Comparison of ENCODE assay signal across 14 cellular contexts in the genomic region with DNA sequence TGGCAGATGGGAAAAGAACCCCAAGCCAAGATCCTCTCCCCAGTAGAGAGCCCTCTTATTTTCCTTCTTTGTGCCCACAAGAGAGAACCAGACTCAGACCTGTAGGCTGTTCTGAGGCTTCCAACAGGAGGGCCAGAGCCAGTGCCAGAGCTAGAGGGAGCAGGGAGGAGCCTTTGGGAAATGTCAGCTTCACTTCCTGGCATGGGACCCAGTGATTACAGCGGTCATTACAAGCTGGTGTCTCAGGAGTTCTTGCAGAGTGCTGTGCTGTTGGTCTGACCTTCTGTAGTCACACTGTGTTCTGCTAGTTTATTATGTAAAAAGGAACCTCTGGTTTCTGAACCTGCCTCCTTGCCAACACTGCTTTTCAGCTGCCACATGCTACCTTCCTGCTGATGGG. TPM values are rescaled to one million over a fixed set of nuclear protein-coding genes. Genes with fewer than 3 reads are reported as not detected.
DNase-seq lines count a peak whose midpoint lies in the region; ATAC-seq, FAIRE-seq and TF ChIP-seq lines count a peak whose summit lies in the region.
"Had no signal": no experiment of that assay in that cellular context is flagged by ENCODE, and none has a peak within 500 bp of the region (broad histone marks: within the 10 kb centered on the region; RNA-seq: fewer than 3 reads in every experiment).

No MANE protein-coding gene starts in this region.

- H3K9me3 ChIP-seq in right lobe of liver (no peaks in the 10 kb centered on the region), HepG2 (ENCODE audit: low read length) (no peaks in the 10 kb centered on the region), hepatocyte (ENCODE audit: low read depth) (no peaks in the 10 kb centered on the region)
- H3K9me3 ChIP-seq: A549 had no signal

- H3K9me2 ChIP-seq in hepatocyte (replicated peaks; ENCODE audit: insufficient read depth): no peaks in the 10 kb centered on the region

- H3K79me2 ChIP-seq in HepG2 (ENCODE audit: insufficient read depth, low read length): peaks cover 31% of the 10 kb centered on the region
- H3K79me2 ChIP-seq in hepatocyte: peaks cover 63% of the 10 kb centered on the region

- TF ChIP-seq EP300 in HepG2 (IDR thresholded peaks at IDR 0.05; ENCODE audit: low read depth in 2 of 2, low read length in 2 of 2): no peak
- TF ChIP-seq EP300 in HepG2 (CRISPR knock-in tag; IDR thresholded peaks at IDR 0.05; ENCODE audit: borderline replicate concordance): no peak

- H3K4me1 ChIP-seq in right lobe of liver (no peaks in the 10 kb centered on the region), HepG2 (ENCODE audit: insufficient read depth, low read length) (peaks cover 17% of the 10 kb centered on the region), hepatocyte (ENCODE audit: insufficient read depth) (no peaks in the 10 kb centered on the region)
- H3K4me1 ChIP-seq: A549 had no signal

- H3K27me3 ChIP-seq in right lobe of liver: no peaks in the 10 kb centered on the region
- no peaks in the 10 kb centered on the region for H3K27me3 ChIP-seq in HepG2 (ENCODE audit: control insufficient read depth in 1 of 2, insufficient read depth in 2 of 2, low read length in 2 of 2)
- no peaks in the 10 kb centered on the region for H3K27me3 ChIP-seq in hepatocyte

- BruUV-seq in HepG2 (replicated peaks; lab: Mats Ljungman, UMichigan): no TSS peak

- no peak overlapping the region for H3K9ac ChIP-seq in HepG2 (ENCODE audit: insufficient read depth, low read depth, low read length)
- H3K9ac ChIP-seq: KMS-11 had no signal

- in situ Hi-C loops in HepG2 (cut with HindIII; ENCODE audit: extremely low pct_ligation_motif_present, low pct_unique_long_range_greater_than_20kb): no loop called here

- no CpG with 5 or more reads among the region's 1 CpG for WGBS in right lobe of liver (ENCODE audit: insufficient coverage, low coverage, low lambda C conversion rate, missing lambda C conversion rate)
- 100% methylated on average over 1 of the region's 1 CpG for WGBS in HepG2 (ENCODE audit: low lambda C conversion rate)
- WGBS in hepatocyte (ENCODE audit: low lambda C conversion rate, missing lambda C conversion rate): 93% methylated on average over 1 of the region's 1 CpG

- DNase-seq in right lobe of liver (no peak), HepG2 (ENCODE audit: low spot score) (no peak), Right ventricle myocardium superior (peak; percentile 85), posterior vena cava (ENCODE audit: low spot score) (peak; percentile 89), NCI-H69 (lab: John Stamatoyannopoulos, UW) (no peak), hepatocyte (ENCODE audit: low spot score) (no peak)
- DNase-seq in stimulated activated CD4-positive, alpha-beta T cell treated with anti-CD3 and anti-CD28 coated beads, Interleukin-12 subunit alpha, Interleukin-12 subunit beta, amount 100 ng/mL, for 4 hours: no peak
- DNase-seq: activated CD4-positive, CD25-positive, alpha-beta regulatory T cell; Calu3; effector memory CD4-positive, alpha-beta T cell; NCI-H2107 had no signal

- no peak overlapping the region for H3K4me3 ChIP-seq in right lobe of liver
- H3K4me3 ChIP-seq in HepG2 (replicated peaks in 1 of 3; ENCODE audit: insufficient read depth in 1 of 3, low read depth in 2 of 3, low read length in 3 of 3): no peak overlapping the region
- no peak overlapping the region for H3K4me3 ChIP-seq in hepatocyte
- H3K4me3 ChIP-seq: A549 had no signal

- TF ChIP-seq RAD21 in HepG2 (CRISPR knock-in tag; IDR thresholded peaks at IDR 0.05): no peak

- POLR2A ChIA-PET in HepG2 (lab: Yijun Ruan, JAX): interaction anchor here (1.3 kb wide), 1 partner anchor 37 kb away, joined by 3 read pairs; no protein-coding TSS in a partner anchor

- intact Hi-C loops in right lobe of liver (cut with DNase I): no loop called here
- intact Hi-C loops in HepG2 (cut with micrococcal nuclease; ENCODE audit: unreplicated experiment): no loop called here
- intact Hi-C loops in Right ventricle myocardium superior (cut with DNase I): loop anchor here (5.0 kb wide), 1 partner anchor 38 kb away; the partner anchor contains the start of gene STK35
- intact Hi-C loops in posterior vena cava (cut with DNase I): no loop called here

- peaks cover 26% of the 10 kb centered on the region for H4K20me1 ChIP-seq in HepG2 (ENCODE audit: insufficient read depth, low read length)
- peaks cover 67% of the 10 kb centered on the region for H4K20me1 ChIP-seq in hepatocyte (ENCODE audit: insufficient read depth, poor library complexity, severe bottlenecking)

- peaks cover 0 to 11% (median 3%) of the 10 kb centered on the region in 4 donors for H3K36me3 ChIP-seq in right lobe of liver
- peaks cover 35 to 84% of the 10 kb centered on the region in 2 experiments for H3K36me3 ChIP-seq in HepG2 (replicated peaks in 1 of 2; ENCODE audit: control insufficient read depth in 1 of 2, insufficient read depth in 2 of 2, low read length in 2 of 2)
- no peaks in the 10 kb centered on the region for H3K36me3 ChIP-seq in hepatocyte (replicated peaks; ENCODE audit: insufficient read depth, low read depth)

- TF ChIP-seq POLR2A in right lobe of liver (IDR thresholded peaks at IDR 0.05): no peak
- 0 out of 4 replicates have a peak, but pooled peaks of 1 of the 2 experiments have one; percentile 1 for TF ChIP-seq POLR2A in HepG2 (IDR thresholded peaks at IDR 0.05; ENCODE audit: insufficient read depth in 1 of 2, low read depth in 2 of 2, low read length in 2 of 2)

- H3K4me2 ChIP-seq in HepG2 (ENCODE audit: low read depth, low read length): no peak overlapping the region
- no peak overlapping the region for H3K4me2 ChIP-seq in hepatocyte
- H3K4me2 ChIP-seq: A549, KMS-11 had no signal

- H2AFZ ChIP-seq in HepG2 (ENCODE audit: low read length) (no peak overlapping the region), hepatocyte (no peak overlapping the region)

- ATAC-seq in right lobe of liver (peak; percentile 24 to 72 (median 44)), HepG2 (no peak), Right ventricle myocardium superior (ENCODE audit: poor library complexity) (peak; percentile 91), GM19463 (IDR thresholded peaks at IDR 0.05; ENCODE audit: unreplicated experiment) (no peak)
- ATAC-seq: A549 had no signal

- TF ChIP-seq CTCF in right lobe of liver (IDR thresholded peaks at IDR 0.05): no peak
- no peak for TF ChIP-seq CTCF in HepG2 (CRISPR knock-in tag; IDR thresholded peaks at IDR 0.05)
- no peak for TF ChIP-seq CTCF in hepatocyte (IDR thresholded peaks at IDR 0.05; ENCODE audit: poor library complexity)

- H3K27ac ChIP-seq in right lobe of liver: no peak overlapping the region
- no peak overlapping the region for H3K27ac ChIP-seq in HepG2 (ENCODE audit: extremely low read length, insufficient read depth, low read length)
- H3K27ac ChIP-seq in hepatocyte: no peak overlapping the region
- H3K27ac ChIP-seq: A549, KMS-11 had no signal

- CTCF ChIA-PET in HepG2 (lab: Yijun Ruan, JAX; ENCODE audit: low intra/inter-chr PET ratio, low total read pairs): no interaction called here

- no peak for FAIRE-seq in HepG2 (lab: Jason Lieb, UNC)
- FAIRE-seq: A549 had no signal

TF ChIP-seq in HepG2, 621 proteins besides CTCF, POLR2A, EP300 and RAD21 (continues in another document):
- TF ChIP-seq, protein P1, sequence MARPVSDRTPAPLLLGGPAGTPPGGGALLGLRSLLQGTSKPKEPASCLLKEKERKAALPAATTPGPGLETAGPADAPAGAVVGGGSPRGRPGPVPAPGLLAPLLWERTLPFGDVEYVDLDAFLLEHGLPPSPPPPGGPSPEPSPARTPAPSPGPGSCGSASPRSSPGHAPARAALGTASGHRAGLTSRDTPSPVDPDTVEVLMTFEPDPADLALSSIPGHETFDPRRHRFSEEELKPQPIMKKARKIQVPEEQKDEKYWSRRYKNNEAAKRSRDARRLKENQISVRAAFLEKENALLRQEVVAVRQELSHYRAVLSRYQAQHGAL (CRISPR knock-in tag; IDR thresholded peaks at IDR 0.05; ENCODE audit: not compliant biosample characterization): no peak
- TF ChIP-seq ZNF430 (CRISPR knock-in tag; IDR thresholded peaks at IDR 0.05): no peak
- TF ChIP-seq ZNF235 (CRISPR knock-in tag; IDR thresholded peaks at IDR 0.05; ENCODE audit: borderline replicate concordance): no peak
- TF ChIP-seq ZNF572 (CRISPR knock-in tag; IDR thresholded peaks at IDR 0.05): no peak
- TF ChIP-seq ZSCAN31 (CRISPR knock-in tag; IDR thresholded peaks at IDR 0.05; ENCODE audit: low read depth): no peak

RNA-seq across cellular contexts. Expression of gene STK35, which starts 38.9 kb away (rescaled TPM):
- total RNA-seq in right lobe of liver (10 to 100 TPM in 2 of 6 experiments, 1 to 10 TPM in 4; 6.0 to 12.7 (median 7.2) TPM), HepG2 (2016; rRNA removed; fragmentation: Illumina TruSeq; extraction: Trizol) (29.8 and 34.9 TPM in 2 replicates), Right ventricle myocardium superior (11.7 TPM), posterior vena cava (10 to 100 TPM; 10.6 to 13.2 TPM), hepatocyte (19.3 and 22.9 TPM in 2 replicates)
- 13.7 and 15.4 TPM in 2 replicates for total RNA-seq in HepG2 (2016; cell fraction: cytosol; rRNA removed; fragmentation: Illumina TruSeq; extraction: Trizol; ENCODE audit: low read depth)
- total RNA-seq in HepG2 (2016; cell fraction: insoluble cytoplasmic fraction; rRNA removed; fragmentation: Illumina TruSeq; extraction: Trizol): 30.2 and 30.4 TPM in 2 replicates
- 27.3 and 27.9 TPM in 2 replicates for total RNA-seq in HepG2 (2016; cell fraction: membrane; rRNA removed; fragmentation: Illumina TruSeq; extraction: Trizol)
- 24.3 and 27.8 TPM in 2 replicates for total RNA-seq in HepG2 (2016; cell fraction: nucleus; rRNA removed; fragmentation: Illumina TruSeq; extraction: Trizol)
- polyA plus RNA-seq in HepG2 (2011; rRNA removed) (26.5 and 27.4 TPM in 2 replicates), hepatocyte (12.6 and 14.2 TPM in 2 replicates)
- 24.8 and 26.8 TPM in 2 replicates for polyA plus RNA-seq in HepG2 (2011; cell fraction: cytosol; rRNA removed)
- 42.3 and 48.0 TPM in 2 replicates for polyA plus RNA-seq in HepG2 (2011; cell fraction: nucleus; rRNA removed)
- 16.4 and 17.0 TPM in 2 replicates for polyA plus RNA-seq in HepG2 (2012)
- polyA plus RNA-seq in HepG2 (2016; cell fraction: cytosol; fragmentation: Illumina TruSeq; extraction: Trizol; ENCODE audit: low read depth): 1.8 and 1.9 TPM in 2 replicates
- 23.6 and 32.2 TPM in 2 replicates for polyA plus RNA-seq in HepG2 (2016; cell fraction: insoluble cytoplasmic fraction; fragmentation: Illumina TruSeq; extraction: Trizol; ENCODE audit: low read depth)
- 11.0 and 12.3 TPM in 2 replicates for polyA plus RNA-seq in HepG2 (2016; cell fraction: membrane; fragmentation: Illumina TruSeq; extraction: Trizol; ENCODE audit: low read depth)
- 38.0 and 38.6 TPM in 2 replicates for polyA plus RNA-seq in HepG2 (2016; cell fraction: nucleus; fragmentation: Illumina TruSeq; extraction: Trizol; ENCODE audit: insufficient read depth, low read depth)
- 14.2 and 74.6 TPM in 2 replicates for polyA minus RNA-seq in HepG2 (2011; rRNA and poly(A)+ RNA removed; ENCODE audit: low replicate concordance)
- polyA minus RNA-seq in HepG2 (2011; cell fraction: cytosol; rRNA and poly(A)+ RNA removed): 24.6 and 25.4 TPM in 2 replicates
- polyA minus RNA-seq in HepG2 (2011; cell fraction: nucleus; rRNA and poly(A)+ RNA removed): 34.6 and 38.4 TPM in 2 replicates

Comparison
In these comparisons a context has a peak if more than half of its experiments do, and no peak if none do; other contexts are left out.
1. ATAC-seq: peak in right lobe of liver (4 of 4) and Right ventricle myocardium superior (single experiment); none in HepG2 (single experiment) and GM19463 (single experiment).
2. DNase-seq: peak in Right ventricle myocardium superior (single experiment) and posterior vena cava (single experiment); none in right lobe of liver (0 of 3), HepG2 (single experiment), stimulated activated CD4-positive, alpha-beta T cell treated with anti-CD3 and anti-CD28 coated beads, Interleukin-12 subunit alpha, Interleukin-12 subunit beta, amount 100 ng/mL, for 4 hours (single experiment), NCI-H69 (single experiment) and hepatocyte (single experiment).